ENCODE assay signal across 14 cellular contexts in the genomic region with DNA sequence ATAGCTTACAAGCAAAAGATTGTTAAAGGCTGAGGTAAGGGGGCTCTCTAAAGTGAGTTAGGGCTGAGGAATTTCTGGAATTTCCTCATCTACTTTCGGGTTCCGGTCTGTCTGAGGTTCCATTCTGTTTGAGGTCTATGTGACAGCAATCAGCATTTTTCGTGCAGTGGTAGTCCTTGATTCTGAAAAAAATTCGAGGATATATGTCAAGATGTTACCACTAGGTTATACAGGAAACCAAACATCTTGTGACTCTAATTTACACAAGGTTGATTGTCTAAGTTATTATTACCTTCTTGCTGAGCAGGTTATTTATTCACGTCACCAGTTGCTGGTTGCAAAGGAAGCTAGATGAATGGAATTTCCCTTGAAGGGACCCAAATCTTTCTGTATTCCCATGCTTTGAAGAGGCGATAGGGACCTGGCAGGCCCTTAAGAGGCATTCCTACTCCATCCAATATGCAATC. TPM values are rescaled to one million over a fixed set of nuclear protein-coding genes. Genes with fewer than 3 reads are reported as not detected.
A peak's percentile ranks its signal among the peaks of the same experiment; 100 is the strongest.
DNase-seq lines count a peak whose midpoint lies in the region; TF ChIP-seq lines count a peak whose summit lies in the region.
"Had no signal": no experiment of that assay in that cellular context is flagged by ENCODE, and none has a peak within 500 bp of the region (broad histone marks: within the 10 kb centered on the region; RNA-seq: fewer than 3 reads in every experiment).

No MANE protein-coding gene starts in this region.

- no peaks in the 10 kb centered on the region for H3K27me3 ChIP-seq in H9 (ENCODE audit: insufficient read depth, low read length)

- CTCF ChIA-PET in GM10248 (lab: Yijun Ruan, JAX) = interaction anchor here (1.1 to 1.6 kb wide), 3 partner anchors 11 to 167 kb away, joined by 3 to 4 read pairs (median 3); no protein-coding TSS in a partner anchor

- H4K20me1 ChIP-seq in H9 (ENCODE audit: control insufficient read depth, insufficient read depth, insufficient read length) = no peaks in the 10 kb centered on the region

- no peaks in the 10 kb centered on the region for H3K79me2 ChIP-seq in H9 (ENCODE audit: insufficient read depth, low read length)

- H2BK5ac ChIP-seq in H9 (ENCODE audit: insufficient read length, low read length) = no peak overlapping the region

- H3K23me2 ChIP-seq in H9 (ENCODE audit: insufficient read length, low read depth, low read length, poor library complexity, severe bottlenecking) = no peaks in the 10 kb centered on the region

- H3K23ac ChIP-seq in H9 (ENCODE audit: insufficient read length, low read depth, low read length) = no peak overlapping the region

- H3T11ph ChIP-seq in H9 (ENCODE audit: low read length) = no peak overlapping the region

- H3K9me3 ChIP-seq in H9 (ENCODE audit: control insufficient read depth, low read depth, low read length) = no peaks in the 10 kb centered on the region
- H3K9me3 ChIP-seq: psoas muscle had no signal

- H3K79me1 ChIP-seq in H9 (ENCODE audit: insufficient read depth, low read depth, low read length, poor library complexity, severe bottlenecking) = no peaks in the 10 kb centered on the region

- H3K4me1 ChIP-seq in H9 (ENCODE audit: insufficient read depth, low read length) = peaks cover 4% of the 10 kb centered on the region; the same call in 1 of the 2 replicates
- H3K4me1 ChIP-seq: psoas muscle had no signal

- H4K91ac ChIP-seq in H9 (ENCODE audit: insufficient read length, low read depth, low read length) = no peak overlapping the region

- no peaks in the 10 kb centered on the region; a peak in 1 of 7 replicates for H3K36me3 Mint-ChIP-seq in H9 (ENCODE audit: insufficient read depth in 1 of 3, low read depth in 3 of 3)
- H3K36me3 Mint-ChIP-seq: IgD-negative memory B cell, T-cell had no signal

- POLR2A ChIA-PET in GM10248 (lab: Yijun Ruan, JAX) = no interaction called here

- no peak for DNase-seq in H9
- peak; percentile 19 for DNase-seq in SW480 (ENCODE audit: low spot score)
- DNase-seq in glomerular visceral epithelial cell (ENCODE audit: extremely low spot score) = peak; percentile 90
- DNase-seq in retinal pigment epithelial cell (ENCODE audit: low read depth) = peak; percentile 56
- DNase-seq in NCI-H2029 treated with DMSO at 0.1 percent for 48 hours (lab: John Stamatoyannopoulos, UW) = no peak
- no peak for DNase-seq in effector CD8-positive, alpha-beta T cell (lab: John Stamatoyannopoulos, UW)
- DNase-seq in NCI-H1048 (lab: John Stamatoyannopoulos, UW) = no peak
- DNase-seq in GM10248 (ENCODE audit: extremely low spot score) = no peak
- DNase-seq: DMS79 treated with DMSO at 0.1 percent for 48 hours, NCI-H2227 treated with DMSO at 0.1 percent for 48 hours, psoas muscle, T-cell had no signal

- H3K4me3 ChIP-seq in retinal pigment epithelial cell (ENCODE audit: low read length) = no peak overlapping the region
- H3K4me3 ChIP-seq: psoas muscle had no signal

- no peak overlapping the region for H2BK20ac ChIP-seq in H9 (ENCODE audit: low read depth, low read length, poor library complexity, severe bottlenecking)

- no peak overlapping the region for H2BK120ac ChIP-seq in H9 (ENCODE audit: low read depth, low read length, poor library complexity, severe bottlenecking)

- H3K27ac ChIP-seq in H9 (ENCODE audit: insufficient read length, low read depth, low read length) = peak overlapping the region; percentile 2
- H3K27ac ChIP-seq: psoas muscle had no signal

- WGBS in H9 (ENCODE audit: extremely low coverage, insufficient read length, low lambda C conversion rate) = no CpG with 5 or more reads among the region's 6 CpGs

- H3K4ac ChIP-seq in H9 (ENCODE audit: low read depth, low read length) = no peak overlapping the region

- no peak overlapping the region for H4K8ac ChIP-seq in H9 (replicated peaks; ENCODE audit: insufficient read length, low read depth, low read length)

- H3K56ac ChIP-seq in H9 (ENCODE audit: insufficient read length, low read depth, low read length) = no peak overlapping the region

- peak overlapping the region; percentile 24 for H3K4me2 ChIP-seq in H9 (ENCODE audit: insufficient read depth, insufficient read length, low read length)

- peak overlapping the region in 1 of 2 experiments; percentile 21; a peak in 1 of 5 replicates for H3K4me3 Mint-ChIP-seq in H9
- H3K4me3 Mint-ChIP-seq: central memory CD8-positive, alpha-beta T cell; IgD-negative memory B cell; T-cell had no signal

- peak overlapping the region; percentile 19 to 94 (median 87); a peak in 4 of 7 replicates for H3K27ac Mint-ChIP-seq in H9
- H3K27ac Mint-ChIP-seq: IgD-negative memory B cell, T-cell had no signal

- H4K5ac ChIP-seq in H9 (ENCODE audit: insufficient read length, low read depth, low read length) = no peak overlapping the region

- peaks cover 2% of the 10 kb centered on the region; the same call in 1 of the 2 replicates for H3K27me3 Mint-ChIP-seq in H9 (ENCODE audit: low read depth)
- H3K27me3 Mint-ChIP-seq: central memory CD8-positive, alpha-beta T cell had no signal

- no peak overlapping the region for H2BK12ac ChIP-seq in H9 (ENCODE audit: insufficient read length, low read depth, low read length)

- H2AK5ac ChIP-seq in H9 (ENCODE audit: insufficient read length, low read length) = no peak overlapping the region

- H3K9me3 Mint-ChIP-seq in H9 = no peaks in the 10 kb centered on the region
- H3K9me3 Mint-ChIP-seq: central memory CD8-positive, alpha-beta T cell; IgD-negative memory B cell; T-cell had no signal

- H2BK15ac ChIP-seq in H9 (ENCODE audit: low read depth, low read length) = no peak overlapping the region

- no peak overlapping the region for H3K9ac ChIP-seq in H9 (ENCODE audit: extremely low read depth, insufficient read length, low read length)

- peaks cover 13 to 20% of the 10 kb centered on the region in 2 experiments for H3K4me1 Mint-ChIP-seq in H9
- H3K4me1 Mint-ChIP-seq: central memory CD8-positive, alpha-beta T cell had no signal

- TF ChIP-seq CTCF in H9 (conservative IDR thresholded peaks at IDR 0.05) (no peak), retinal pigment epithelial cell (conservative IDR thresholded peaks at IDR 0.05; ENCODE audit: low read depth, low read length) (no peak), GM10248 (IDR thresholded peaks at IDR 0.05; ENCODE audit: control extremely low read depth, extremely low read depth, low read depth, missing control alignments) (no peak)

- H2AFZ ChIP-seq in H9 (ENCODE audit: low read length) = no peak overlapping the region

- no peak overlapping the region for H3K14ac ChIP-seq in H9 (ENCODE audit: insufficient read depth, low read length)

- H3K18ac ChIP-seq in H9 (ENCODE audit: insufficient read length, low read depth, low read length) = no peak overlapping the region

RNA-seq across cellular contexts. Expression of gene RLN2, which starts 35.2 kb away (rescaled TPM):
- total RNA-seq in H9 (2021) = 3.6 and 3.7 TPM in 2 replicates
- total RNA-seq: psoas muscle had no signal

RNA-seq across cellular contexts. Expression of gene INSL4, which starts 38.1 kb away (rescaled TPM):
- not detected in 2 replicates for total RNA-seq in H9 (2021)
- total RNA-seq: psoas muscle, T-cell had no signal

Comparison
In these comparisons a context has a peak if more than half of its experiments do, and no peak if none do; other contexts are left out.
1. DNase-seq: peak in SW480 (single experiment), glomerular visceral epithelial cell (single experiment) and retinal pigment epithelial cell (single experiment); none in H9 (single experiment), NCI-H2029 treated with DMSO at 0.1 percent for 48 hours (single experiment), effector CD8-positive, alpha-beta T cell (single experiment), NCI-H1048 (single experiment) and GM10248 (single experiment).